ENCODE assay signal across 24 cellular contexts in genomic region chr20:47382746-47383145, GRCh38. TPM values are rescaled to one million over a fixed set of nuclear protein-coding genes. Genes with fewer than 3 reads are reported as not detected.
DNase-seq lines count a peak whose midpoint lies in the region; ATAC-seq, FAIRE-seq and TF ChIP-seq lines count a peak whose summit lies in the region.
"Had no signal": no experiment of that assay in that cellular context is flagged by ENCODE, and none has a peak within 500 bp of the region (broad histone marks: within the 10 kb centered on the region; RNA-seq: fewer than 3 reads in every experiment).

No MANE protein-coding gene starts in this region.

- H3K4me1 ChIP-seq in ACC112 (ENCODE audit: control insufficient read depth, insufficient read depth, low read length, unreplicated experiment): peaks cover 14% of the 10 kb centered on the region
- no peaks in the 10 kb centered on the region for H3K4me1 ChIP-seq in HEK293 (ENCODE audit: control insufficient read depth, insufficient read depth, low read length)
- peaks cover 20% of the 10 kb centered on the region for H3K4me1 ChIP-seq in astrocyte (ENCODE audit: insufficient read depth, low read length)
- peaks cover 10% of the 10 kb centered on the region for H3K4me1 ChIP-seq in OCI-LY7 (ENCODE audit: insufficient read depth, low read length, poor library complexity, severe bottlenecking)
- 0 out of 2 replicates have a peak, but pooled peaks cover 3% of the 10 kb centered on the region for H3K4me1 ChIP-seq in MM.1S (ENCODE audit: low read length)

- H3K4me3 Mint-ChIP-seq in astrocyte (ENCODE audit: unreplicated experiment) (no peak overlapping the region), mesothelial cell of epicardium (no peak overlapping the region)
- H3K4me3 Mint-ChIP-seq: activated CD4-positive, alpha-beta memory T cell treated with anti-CD3 and anti-CD28 coated beads for 36 hours; nephron had no signal

- H3K27me3 ChIP-seq in ACC112 (ENCODE audit: insufficient read depth, low read length) (no peaks in the 10 kb centered on the region), astrocyte (ENCODE audit: insufficient read depth, low read length) (no peaks in the 10 kb centered on the region), MM.1S (replicated peaks; ENCODE audit: insufficient read depth, low read length) (no peaks in the 10 kb centered on the region)
- H3K27me3 ChIP-seq: BLaER1 treated with 17β-estradiol and CSF1 and Interleukin-3, amounts not matched to agents 10 nM and 100 nM; upper lobe of left lung had no signal

- ATAC-seq in GM18498 (IDR thresholded peaks at IDR 0.05; ENCODE audit: unreplicated experiment): no peak
- ATAC-seq: activated naive CD4-positive, alpha-beta T cell treated with anti-CD3 and anti-CD28 coated beads, Interleukin-2, amount 50 U/mL, for 72 hours; right cardiac atrium had no signal

- no peak overlapping the region for H3K4me3 ChIP-seq in ACC112 (ENCODE audit: low read depth, low read length)
- H3K4me3 ChIP-seq in HEK293 (ENCODE audit: low read depth, low read length): no peak overlapping the region
- no peak overlapping the region for H3K4me3 ChIP-seq in astrocyte (ENCODE audit: insufficient read depth, low read depth, low read length)
- H3K4me3 ChIP-seq in OCI-LY7 (ENCODE audit: low read depth, low read length, poor library complexity, severe bottlenecking): no peak overlapping the region
- H3K4me3 ChIP-seq in MM.1S (ENCODE audit: low read length): no peak overlapping the region
- H3K4me3 ChIP-seq: BLaER1 treated with 17β-estradiol and CSF1 and Interleukin-3, amounts not matched to agents 10 nM and 100 nM; SK-N-MC; upper lobe of left lung had no signal

- H3K27me3 Mint-ChIP-seq in astrocyte (ENCODE audit: low read depth, unreplicated experiment) (no peaks in the 10 kb centered on the region), mesothelial cell of epicardium (ENCODE audit: low read depth) (no peaks in the 10 kb centered on the region)
- H3K27me3 Mint-ChIP-seq: activated CD4-positive, alpha-beta memory T cell treated with anti-CD3 and anti-CD28 coated beads for 36 hours had no signal

- DNase-seq in astrocyte (ENCODE audit: low read depth) (no peak), mesothelial cell of epicardium (ENCODE audit: low spot score in 2 of 2, unreplicated experiment in 2 of 2) (no peak), OCI-LY7 (ENCODE audit: low spot score) (no peak), HPDE6-E6E7 (ENCODE audit: extremely low spot score) (no peak), MM.1S (no peak)
- DNase-seq: activated CD4-positive, alpha-beta memory T cell treated with anti-CD3 and anti-CD28 coated beads for 36 hours; cerebellar nuclear complex; COR-L47; DND-41; islet precursor cell; Kasumi-1; NCI-H1694 treated with DMSO at 0.1 percent for 48 hours; NCI-H526 treated with DMSO at 0.1 percent for 48 hours; upper lobe of left lung had no signal

- CTCF ChIA-PET in HEK293 (lab: Yijun Ruan, JAX) (interaction anchor here (0.6 to 8.2 kb wide), 26 partner anchors 9 to 1037 kb away, joined by 3 to 355 read pairs (median 10); no protein-coding TSS in a partner anchor), OCI-LY7 (lab: Charles Lee; ENCODE audit: unreplicated experiment) (no interaction called here)

- no peak for FAIRE-seq in astrocyte (lab: Jason Lieb, UNC)
- FAIRE-seq: TTC549 had no signal

- H3K9me3 Mint-ChIP-seq in astrocyte (ENCODE audit: unreplicated experiment) (peaks cover 4% of the 10 kb centered on the region), mesothelial cell of epicardium (no peaks in the 10 kb centered on the region)
- H3K9me3 Mint-ChIP-seq: activated CD4-positive, alpha-beta memory T cell treated with anti-CD3 and anti-CD28 coated beads for 36 hours; activated T-helper 2 cell treated with anti-CD3 and anti-CD28 coated beads, Interferon-gamma antibody, Interleukin-2, Interleukin-4, amounts not matched to agents 10 μg/mL and 5 μg/mL and 100 μg/mL, durations not matched to agents 14 hours and 24 hours and 36 hours; nephron had no signal

- H3K36me3 Mint-ChIP-seq in astrocyte (ENCODE audit: low read depth, unreplicated experiment) (no peaks in the 10 kb centered on the region), mesothelial cell of epicardium (no peaks in the 10 kb centered on the region)
- H3K36me3 Mint-ChIP-seq: activated CD4-positive, alpha-beta memory T cell treated with anti-CD3 and anti-CD28 coated beads for 36 hours; activated naive CD4-positive, alpha-beta T cell treated with anti-CD3 and anti-CD28 coated beads, Interleukin-2, amount 50 U/mL, for 72 hours had no signal

- H3K4me2 ChIP-seq in astrocyte (ENCODE audit: low read length) (no peak overlapping the region), OCI-LY7 (ENCODE audit: low read length) (no peak overlapping the region), MM.1S (ENCODE audit: low read depth, low read length) (no peak overlapping the region)

- no peaks in the 10 kb centered on the region for H3F3A ChIP-seq in MM.1S (ENCODE audit: insufficient read depth, low read length)

- no peak for TF ChIP-seq CTCF in HEK293 (tag by site-specific recombination; IDR thresholded peaks at IDR 0.05)
- no peak for TF ChIP-seq CTCF in astrocyte (IDR thresholded peaks at IDR 0.05; ENCODE audit: insufficient read depth, low read depth, low read length)
- TF ChIP-seq CTCF in mesothelial cell of epicardium (IDR thresholded peaks at IDR 0.05; ENCODE audit: unreplicated experiment): no peak
- TF ChIP-seq CTCF in OCI-LY7 (conservative IDR thresholded peaks at IDR 0.05; ENCODE audit: low read length): no peak
- TF ChIP-seq CTCF in MM.1S (IDR thresholded peaks at IDR 0.05; ENCODE audit: low read length): no peak

- H4K20me1 ChIP-seq in astrocyte (ENCODE audit: insufficient read depth, low read length): no peaks in the 10 kb centered on the region
- H4K20me1 ChIP-seq in OCI-LY7 (ENCODE audit: insufficient read depth, low read length): no peaks in the 10 kb centered on the region
- no peaks in the 10 kb centered on the region for H4K20me1 ChIP-seq in MM.1S (ENCODE audit: insufficient read depth, low read length)
- H4K20me1 ChIP-seq: BLaER1 treated with 17β-estradiol and CSF1 and Interleukin-3, amounts not matched to agents 10 nM and 100 nM had no signal

- H3K79me2 ChIP-seq in ACC112 (ENCODE audit: control insufficient read depth, insufficient read depth, low read length, unreplicated experiment) (no peaks in the 10 kb centered on the region), astrocyte (ENCODE audit: insufficient read depth, low read length) (no peaks in the 10 kb centered on the region), OCI-LY7 (ENCODE audit: insufficient read depth, low read depth, low read length) (no peaks in the 10 kb centered on the region), MM.1S (ENCODE audit: low read length) (no peaks in the 10 kb centered on the region)

- peak overlapping the region; percentile 39 for H2AFZ ChIP-seq in ACC112 (ENCODE audit: low read length, unreplicated experiment)
- H2AFZ ChIP-seq in astrocyte (ENCODE audit: low read depth, low read length): peak overlapping the region; percentile 19
- H2AFZ ChIP-seq in OCI-LY7 (ENCODE audit: low read length): no peak overlapping the region
- no peak overlapping the region for H2AFZ ChIP-seq in MM.1S (ENCODE audit: low read length)

- H3K27ac ChIP-seq in ACC112 (ENCODE audit: low read depth, low read length): peak overlapping the region; percentile 42
- H3K27ac ChIP-seq in HEK293 (ENCODE audit: extremely low read depth, low read depth, low read length): no peak overlapping the region
- H3K27ac ChIP-seq in astrocyte (ENCODE audit: low read depth, low read length): peak overlapping the region; percentile 27
- no peak overlapping the region for H3K27ac ChIP-seq in OCI-LY7 (ENCODE audit: low read depth, low read length, poor library complexity, severe bottlenecking)
- H3K27ac ChIP-seq in MM.1S (ENCODE audit: low read length): no peak overlapping the region
- H3K27ac ChIP-seq: BLaER1 treated with 17β-estradiol and CSF1 and Interleukin-3, amounts not matched to agents 10 nM and 100 nM; SK-N-MC had no signal

- H3K27ac Mint-ChIP-seq in astrocyte (ENCODE audit: unreplicated experiment) (peak overlapping the region; percentile 47), mesothelial cell of epicardium (peak overlapping the region; percentile 21)
- H3K27ac Mint-ChIP-seq: activated CD4-positive, alpha-beta memory T cell treated with anti-CD3 and anti-CD28 coated beads for 36 hours; activated naive CD4-positive, alpha-beta T cell treated with anti-CD3 and anti-CD28 coated beads, Interleukin-2, amount 50 U/mL, for 72 hours; activated T-helper 2 cell treated with anti-CD3 and anti-CD28 coated beads, Interferon-gamma antibody, Interleukin-2, Interleukin-4, amounts not matched to agents 10 μg/mL and 5 μg/mL and 100 μg/mL, durations not matched to agents 14 hours and 24 hours and 36 hours; nephron had no signal

- H3K4me1 Mint-ChIP-seq in astrocyte (ENCODE audit: low read depth, unreplicated experiment) (peaks cover 22% of the 10 kb centered on the region), mesothelial cell of epicardium (peaks cover 13% of the 10 kb centered on the region)

- H3K9ac ChIP-seq in astrocyte (ENCODE audit: low read length) (peak overlapping the region; percentile 16), MM.1S (ENCODE audit: low read length) (no peak overlapping the region)
- H3K9ac ChIP-seq: BLaER1 treated with 17β-estradiol and CSF1 and Interleukin-3, amounts not matched to agents 10 nM and 100 nM had no signal

- intact Hi-C loops in OCI-LY7 (cut with micrococcal nuclease; ENCODE audit: unreplicated experiment): loop anchor here (5.0 kb wide), 1 partner anchor 630 kb away; no protein-coding TSS in a partner anchor

- BruUV-seq in OCI-LY7 (replicated peaks; lab: Mats Ljungman, UMichigan): no TSS peak

- H3K36me3 ChIP-seq in ACC112 (ENCODE audit: insufficient read depth, low read length): no peaks in the 10 kb centered on the region
- no peaks in the 10 kb centered on the region for H3K36me3 ChIP-seq in HEK293 (ENCODE audit: control insufficient read depth in 2 of 2, insufficient read depth in 1 of 2, low read length in 2 of 2)
- H3K36me3 ChIP-seq in astrocyte (ENCODE audit: insufficient read depth, low read length): no peaks in the 10 kb centered on the region
- no peaks in the 10 kb centered on the region for H3K36me3 ChIP-seq in OCI-LY7 (ENCODE audit: insufficient read depth, low read length)
- H3K36me3 ChIP-seq in MM.1S (replicated peaks; ENCODE audit: insufficient read depth, low read length): no peaks in the 10 kb centered on the region
- H3K36me3 ChIP-seq: BLaER1 treated with 17β-estradiol and CSF1 and Interleukin-3, amounts not matched to agents 10 nM and 100 nM; upper lobe of left lung had no signal

- no peaks in the 10 kb centered on the region for H3K9me2 ChIP-seq in OCI-LY7 (ENCODE audit: insufficient read depth, low read length)
- H3K9me2 ChIP-seq in MM.1S (replicated peaks; ENCODE audit: insufficient read depth, low read length): no peaks in the 10 kb centered on the region

- POLR2A ChIA-PET in HEK293 (lab: Yijun Ruan, JAX) (no interaction called here), OCI-LY7 (lab: Charles Lee) (interaction anchor here (0.5 kb wide), 2 partner anchors 21 to 100 kb away, joined by 3 to 7 read pairs; no protein-coding TSS in a partner anchor)

- H3K9me3 ChIP-seq in HEK293 (ENCODE audit: control insufficient read depth, insufficient read depth, low read depth, low read length): no peaks in the 10 kb centered on the region
- H3K9me3 ChIP-seq in astrocyte (ENCODE audit: insufficient read depth, low read depth, low read length): no peaks in the 10 kb centered on the region
- no peaks in the 10 kb centered on the region for H3K9me3 ChIP-seq in OCI-LY7 (ENCODE audit: low read length)
- no peaks in the 10 kb centered on the region for H3K9me3 ChIP-seq in MM.1S (replicated peaks; ENCODE audit: insufficient read depth, low read length)
- H3K9me3 ChIP-seq: BLaER1 treated with 17β-estradiol and CSF1 and Interleukin-3, amounts not matched to agents 10 nM and 100 nM; upper lobe of left lung had no signal

RNA-seq across cellular contexts. Expression of gene ZMYND8, which starts 26.2 kb away (rescaled TPM):
- 43.9 and 45.8 TPM in 2 replicates for total RNA-seq in astrocyte
- 119 to 120 TPM (median 119 TPM) in 3 replicates for total RNA-seq in mesothelial cell of epicardium
- total RNA-seq in OCI-LY7 (2014; rRNA removed; shearing (Covaris generic)): 26.1 and 30.4 TPM in 2 replicates
- 69.1 and 77.0 TPM in 2 replicates for total RNA-seq in OCI-LY7 (2022)

Comparison
In these comparisons a context has a peak if more than half of its experiments do, and no peak if none do; other contexts are left out.
1. H2AFZ ChIP-seq: peak in ACC112 (single experiment) and astrocyte (single experiment); none in OCI-LY7 (single experiment) and MM.1S (single experiment).
2. H3K27ac ChIP-seq: peak in ACC112 (single experiment) and astrocyte (single experiment); none in HEK293 (single experiment), OCI-LY7 (single experiment) and MM.1S (single experiment).